In the genomic region with DNA sequence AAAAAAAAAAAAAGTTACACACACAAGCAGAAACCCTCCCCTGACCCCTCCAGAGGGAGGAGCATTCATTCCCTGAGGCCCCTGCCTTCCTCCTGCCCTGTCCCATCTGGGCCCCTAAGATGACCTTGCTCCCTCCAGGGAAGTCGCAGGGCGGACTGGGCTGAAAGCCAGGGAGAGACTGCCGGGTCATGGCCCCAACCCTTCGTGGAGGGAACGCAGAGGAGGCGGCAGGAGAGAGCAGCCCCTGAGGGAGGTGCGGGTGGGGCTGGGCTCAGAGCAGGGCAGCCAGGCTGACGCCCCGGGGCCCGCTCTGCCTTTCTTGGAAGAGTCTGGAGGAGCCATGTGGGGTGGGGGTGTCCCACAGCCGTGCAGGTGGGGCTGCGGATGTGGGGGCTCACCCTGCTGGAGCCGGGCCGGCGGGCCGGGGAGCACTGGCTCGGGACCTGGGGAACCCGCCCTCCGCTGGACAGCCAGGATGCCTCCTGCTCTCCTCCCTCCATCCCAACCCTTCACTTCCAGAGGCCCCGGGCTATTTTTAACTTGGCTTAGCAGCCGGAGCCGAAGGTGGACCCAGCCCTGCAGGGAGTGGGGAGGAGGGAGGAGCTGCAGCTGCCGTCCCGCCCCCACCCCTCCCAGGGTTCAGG, we compare ENCODE assay signal across 1 cellular context.
TF ChIP-seq lines count a peak whose summit lies in the region.

No MANE protein-coding gene starts in this region.

TF ChIP-seq in SK-N-SH, 30 proteins besides CTCF, POLR2A, EP300 and RAD21 (continued from another document):
- TF ChIP-seq, protein P1, sequence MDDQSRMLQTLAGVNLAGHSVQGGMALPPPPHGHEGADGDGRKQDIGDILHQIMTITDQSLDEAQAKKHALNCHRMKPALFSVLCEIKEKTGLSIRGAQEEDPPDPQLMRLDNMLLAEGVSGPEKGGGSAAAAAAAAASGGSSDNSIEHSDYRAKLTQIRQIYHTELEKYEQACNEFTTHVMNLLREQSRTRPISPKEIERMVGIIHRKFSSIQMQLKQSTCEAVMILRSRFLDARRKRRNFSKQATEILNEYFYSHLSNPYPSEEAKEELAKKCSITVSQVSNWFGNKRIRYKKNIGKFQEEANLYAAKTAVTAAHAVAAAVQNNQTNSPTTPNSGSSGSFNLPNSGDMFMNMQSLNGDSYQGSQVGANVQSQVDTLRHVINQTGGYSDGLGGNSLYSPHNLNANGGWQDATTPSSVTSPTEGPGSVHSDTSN (IDR thresholded peaks at IDR 0.05) = no peak
- TF ChIP-seq, protein P2, sequence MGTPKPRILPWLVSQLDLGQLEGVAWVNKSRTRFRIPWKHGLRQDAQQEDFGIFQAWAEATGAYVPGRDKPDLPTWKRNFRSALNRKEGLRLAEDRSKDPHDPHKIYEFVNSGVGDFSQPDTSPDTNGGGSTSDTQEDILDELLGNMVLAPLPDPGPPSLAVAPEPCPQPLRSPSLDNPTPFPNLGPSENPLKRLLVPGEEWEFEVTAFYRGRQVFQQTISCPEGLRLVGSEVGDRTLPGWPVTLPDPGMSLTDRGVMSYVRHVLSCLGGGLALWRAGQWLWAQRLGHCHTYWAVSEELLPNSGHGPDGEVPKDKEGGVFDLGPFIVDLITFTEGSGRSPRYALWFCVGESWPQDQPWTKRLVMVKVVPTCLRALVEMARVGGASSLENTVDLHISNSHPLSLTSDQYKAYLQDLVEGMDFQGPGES (IDR thresholded peaks at IDR 0.05; ENCODE audit: low read depth, low read length) = no peak
- TF ChIP-seq GABPA (IDR thresholded peaks at IDR 0.05; ENCODE audit: low read depth) (no peak), TAF1 (IDR thresholded peaks at IDR 0.05; ENCODE audit: borderline replicate concordance, low read depth, low read length) (no peak), NRF1 (IDR thresholded peaks at IDR 0.05; ENCODE audit: low read depth, low read length) (no peak), FOXJ3 (CRISPR knock-in tag; IDR thresholded peaks at IDR 0.05) (no peak), RCOR1 (IDR thresholded peaks at IDR 0.05; ENCODE audit: low read length) (no peak), FOSL2 (IDR thresholded peaks at IDR 0.05; ENCODE audit: borderline replicate concordance, low read depth) (no peak)
- TF ChIP-seq, protein P3, sequence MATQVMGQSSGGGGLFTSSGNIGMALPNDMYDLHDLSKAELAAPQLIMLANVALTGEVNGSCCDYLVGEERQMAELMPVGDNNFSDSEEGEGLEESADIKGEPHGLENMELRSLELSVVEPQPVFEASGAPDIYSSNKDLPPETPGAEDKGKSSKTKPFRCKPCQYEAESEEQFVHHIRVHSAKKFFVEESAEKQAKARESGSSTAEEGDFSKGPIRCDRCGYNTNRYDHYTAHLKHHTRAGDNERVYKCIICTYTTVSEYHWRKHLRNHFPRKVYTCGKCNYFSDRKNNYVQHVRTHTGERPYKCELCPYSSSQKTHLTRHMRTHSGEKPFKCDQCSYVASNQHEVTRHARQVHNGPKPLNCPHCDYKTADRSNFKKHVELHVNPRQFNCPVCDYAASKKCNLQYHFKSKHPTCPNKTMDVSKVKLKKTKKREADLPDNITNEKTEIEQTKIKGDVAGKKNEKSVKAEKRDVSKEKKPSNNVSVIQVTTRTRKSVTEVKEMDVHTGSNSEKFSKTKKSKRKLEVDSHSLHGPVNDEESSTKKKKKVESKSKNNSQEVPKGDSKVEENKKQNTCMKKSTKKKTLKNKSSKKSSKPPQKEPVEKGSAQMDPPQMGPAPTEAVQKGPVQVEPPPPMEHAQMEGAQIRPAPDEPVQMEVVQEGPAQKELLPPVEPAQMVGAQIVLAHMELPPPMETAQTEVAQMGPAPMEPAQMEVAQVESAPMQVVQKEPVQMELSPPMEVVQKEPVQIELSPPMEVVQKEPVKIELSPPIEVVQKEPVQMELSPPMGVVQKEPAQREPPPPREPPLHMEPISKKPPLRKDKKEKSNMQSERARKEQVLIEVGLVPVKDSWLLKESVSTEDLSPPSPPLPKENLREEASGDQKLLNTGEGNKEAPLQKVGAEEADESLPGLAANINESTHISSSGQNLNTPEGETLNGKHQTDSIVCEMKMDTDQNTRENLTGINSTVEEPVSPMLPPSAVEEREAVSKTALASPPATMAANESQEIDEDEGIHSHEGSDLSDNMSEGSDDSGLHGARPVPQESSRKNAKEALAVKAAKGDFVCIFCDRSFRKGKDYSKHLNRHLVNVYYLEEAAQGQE (IDR thresholded peaks at IDR 0.05; ENCODE audit: low read depth, low read length) = no peak
